Comparison of ENCODE assay signal across 8 cellular contexts in the genomic region with DNA sequence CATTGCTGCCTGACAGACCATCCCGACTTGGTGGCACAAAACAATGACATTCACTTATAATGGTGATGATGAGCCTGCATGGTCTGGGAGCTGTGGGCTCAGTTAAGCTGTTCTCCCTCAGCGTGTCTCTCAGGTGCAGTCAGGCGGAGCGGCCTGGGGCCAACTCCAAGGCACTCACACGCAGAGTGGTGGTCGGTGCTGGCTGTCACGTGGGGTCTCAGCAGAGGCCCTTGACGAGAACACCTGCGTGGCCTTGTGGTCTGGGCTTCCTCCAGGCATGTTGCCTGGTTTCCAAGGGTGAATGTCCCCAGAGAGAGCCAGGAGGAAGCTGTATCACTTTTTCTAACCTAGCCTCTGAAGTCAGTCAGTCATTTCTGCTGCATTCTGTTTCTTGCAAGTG. TPM values are rescaled to one million over a fixed set of nuclear protein-coding genes. Genes with fewer than 3 reads are reported as not detected.
DNase-seq lines count a peak whose midpoint lies in the region; ATAC-seq, FAIRE-seq and TF ChIP-seq lines count a peak whose summit lies in the region.

No MANE protein-coding gene starts in this region.

- peak overlapping the region; percentile 2 for H3K4ac ChIP-seq in H1 (replicated peaks; ENCODE audit: insufficient read length, low read depth, low read length)

- H3K79me2 ChIP-seq in H1 (ENCODE audit: control insufficient read depth in 1 of 2, insufficient read depth in 2 of 2, low read length in 2 of 2) = no peaks in the 10 kb centered on the region

- ATAC-seq in GM19463 (IDR thresholded peaks at IDR 0.05; ENCODE audit: unreplicated experiment) = peak; percentile 75
- peak; percentile 66 for ATAC-seq in HG03280 (IDR thresholded peaks at IDR 0.05; ENCODE audit: unreplicated experiment)
- no peak for ATAC-seq in GM18520 (IDR thresholded peaks at IDR 0.05; ENCODE audit: unreplicated experiment)

- TF ChIP-seq CTCF in H1 (IDR thresholded peaks at IDR 0.05; ENCODE audit: control extremely low read depth in 1 of 3, insufficient read depth in 1 of 3, low read depth in 1 of 3, low read length in 3 of 3) = no peak
- no peak for TF ChIP-seq CTCF in coronary artery (IDR thresholded peaks at IDR 0.05)

- no peak overlapping the region; the same call in 1 of the 2 replicates for H4K8ac ChIP-seq in H1 (ENCODE audit: extremely low read depth, insufficient read depth, low read length)

- H3K56ac ChIP-seq in H1 (replicated peaks; ENCODE audit: insufficient read length, low read depth, low read length) = no peak overlapping the region

- H4K20me1 ChIP-seq in H1 (replicated peaks in 1 of 2; ENCODE audit: control insufficient read depth in 1 of 2, insufficient read depth in 2 of 2, low read length in 2 of 2) = no peaks in the 10 kb centered on the region

- H3K36me3 ChIP-seq in H1 (ENCODE audit: control insufficient read depth in 2 of 4, insufficient read depth in 4 of 4, low read length in 3 of 4) = peaks cover 0 to under 1% (median 0%) of the 10 kb centered on the region in 4 experiments; a peak in 1 of 8 replicates

- no peak overlapping the region for H2BK12ac ChIP-seq in H1 (ENCODE audit: low read depth, low read length)

- no peak overlapping the region for H2BK120ac ChIP-seq in H1 (replicated peaks; ENCODE audit: low read depth, low read length)

- H3K4me3 ChIP-seq in H1 (ENCODE audit: extremely low read depth in 1 of 4, insufficient read depth in 2 of 4, low read depth in 3 of 4, low read length in 4 of 4) (no peak overlapping the region), coronary artery (no peak overlapping the region)

- TF ChIP-seq RAD21 in H1 (IDR thresholded peaks at IDR 0.05 in 1 of 2, conservative IDR thresholded peaks at IDR 0.05 in 1 of 2; ENCODE audit: low read depth in 2 of 2, low read length in 2 of 2) = no peak

- POLR2A ChIA-PET in H1 (lab: Charles Lee; ENCODE audit: partially characterized antibody) = interaction anchor here (0.6 to 2.6 kb wide), 5 partner anchors 11 to 236 kb away, joined by 4 to 23 read pairs (median 7); a partner anchor contains a TSS

- no peak overlapping the region for H3K18ac ChIP-seq in H1 (ENCODE audit: extremely low read depth, low read length)

- no peaks in the 10 kb centered on the region for H3K9me3 ChIP-seq in H1 (ENCODE audit: insufficient read depth in 2 of 2, low read depth in 1 of 2, low read length in 1 of 2)

- 0 out of 2 replicates have a peak overlapping the region, but pooled peaks have one; percentile 28 for H2AK5ac ChIP-seq in H1 (ENCODE audit: low read depth, low read length)

- H3K23me2 ChIP-seq in H1 (ENCODE audit: low read depth, low read length) = no peaks in the 10 kb centered on the region

- no peak overlapping the region for H3K14ac ChIP-seq in H1 (ENCODE audit: insufficient read length)

- no peak overlapping the region for H3K23ac ChIP-seq in H1 (ENCODE audit: insufficient read length)

- H2BK15ac ChIP-seq in H1 (ENCODE audit: low read length) = no peak overlapping the region

- no peak overlapping the region for H3K9ac ChIP-seq in H1 (replicated peaks in 1 of 4; ENCODE audit: extremely low read depth in 1 of 4, low read depth in 3 of 4, low read length in 3 of 4)

- H4K5ac ChIP-seq in H1 (ENCODE audit: insufficient read length, low read depth, low read length) = no peak overlapping the region

- no peak overlapping the region for H3K27ac ChIP-seq in H1 (ENCODE audit: low read depth, low read length)
- H3K27ac ChIP-seq in coronary artery = no peak overlapping the region

- H3K4me1 ChIP-seq in H1 (replicated peaks in 1 of 4; ENCODE audit: control insufficient read depth in 3 of 4, insufficient read depth in 4 of 4, low read length in 3 of 4) = peaks cover 0 to 7% (median 4%) of the 10 kb centered on the region in 4 experiments

- no peak overlapping the region for H4K91ac ChIP-seq in H1 (replicated peaks; ENCODE audit: insufficient read length, low read length)

- no peaks in the 10 kb centered on the region for H3K79me1 ChIP-seq in H1 (ENCODE audit: low read depth, low read length)

- no peaks in the 10 kb centered on the region for H3K27me3 ChIP-seq in H1 (replicated peaks in 1 of 4; ENCODE audit: control insufficient read depth in 3 of 4, extremely low read depth in 1 of 4, insufficient read depth in 3 of 4, low read length in 3 of 4)

- no peak for TF ChIP-seq EP300 in H1 (IDR thresholded peaks at IDR 0.05; ENCODE audit: borderline replicate concordance in 1 of 2, low read depth in 2 of 2, low read length in 2 of 2)

- WGBS in H1 (ENCODE audit: extremely low coverage in 1 of 2, insufficient coverage in 1 of 2, insufficient read length in 1 of 2, insufficient replicate concordance in 2 of 2, low coverage in 1 of 2, low lambda C conversion rate in 2 of 2, missing lambda C conversion rate in 1 of 2), 2 experiments = 91% methylated on average over 9 of the region's 9 CpGs; no CpG with 5 or more reads in 1 of the 2 experiments

- no peak overlapping the region for H2BK20ac ChIP-seq in H1 (ENCODE audit: low read length)

- CTCF ChIA-PET in H1 (lab: Charles Lee; ENCODE audit: partially characterized antibody) = interaction anchor here (0.8 to 12.5 kb wide), 54 partner anchors 8 to 260 kb away, joined by 3 to 218 read pairs (median 4); a partner anchor contains a TSS

- peak overlapping the region; percentile 82 for H2BK5ac ChIP-seq in H1 (ENCODE audit: low read depth, low read length)

- FAIRE-seq in H1 (lab: Jason Lieb, UNC) = no peak

- DNase-seq in DMS79 (lab: John Stamatoyannopoulos, UW) (peak; percentile 81), H1 (ENCODE audit: low read depth in 1 of 2, low spot score in 2 of 2) (no peak), coronary artery (ENCODE audit: low spot score) (no peak), HT-29 (ENCODE audit: low spot score) (no peak), AG20443 (ENCODE audit: low spot score) (no peak)

- no peak overlapping the region for H3K4me2 ChIP-seq in H1 (ENCODE audit: insufficient read depth in 1 of 2, low read depth in 2 of 2, low read length in 2 of 2)

- no peak for TF ChIP-seq POLR2A in H1 (IDR thresholded peaks at IDR 0.05; ENCODE audit: control extremely low read depth in 1 of 2, low read depth in 2 of 2, low read length in 2 of 2)

- H2AFZ ChIP-seq in H1 (ENCODE audit: low read length) = no peak overlapping the region

TF ChIP-seq in H1, 55 proteins besides CTCF, POLR2A, EP300 and RAD21:
- TF ChIP-seq SP1 (IDR thresholded peaks at IDR 0.05; ENCODE audit: low read depth, low read length) = no peak

RNA-seq across cellular contexts. Expression of a gene that starts 29.8 kb away (rescaled TPM):
- 33.0 and 36.1 TPM in 2 replicates for total RNA-seq in H1 (2021; fragmentation: NEBNext Ultra II Directional; extraction: Animal tissue kit (Norgen Biotek cat#: 25700))
- polyA plus RNA-seq in H1 (2011; rRNA removed) = 17.6 and 23.2 TPM in 2 replicates
- 33.4 TPM for polyA plus RNA-seq in H1 (2011; cell fraction: cytosol; rRNA removed)
- polyA plus RNA-seq in H1 (2011; cell fraction: nucleus; rRNA removed) = 36.4 TPM
- polyA plus RNA-seq in H1 (2012, experiment 1 of 2) = 21.9 to 31.6 TPM (median 26.4 TPM) in 4 replicates
- polyA plus RNA-seq in H1 (2012, experiment 2 of 2) = 10.4 TPM
- polyA plus RNA-seq in H1 (2013, experiment 1 of 2) = 18.3 TPM
- polyA plus RNA-seq in H1 (2013, experiment 2 of 2) = 18.4 TPM
- 65.7 and 72.1 TPM in 2 replicates for polyA minus RNA-seq in H1 (2011; rRNA and poly(A)+ RNA removed)
- polyA minus RNA-seq in H1 (2011; cell fraction: cytosol; rRNA and poly(A)+ RNA removed) = 23.5 TPM
- 48.2 TPM for polyA minus RNA-seq in H1 (2011; cell fraction: nucleus; rRNA and poly(A)+ RNA removed)
- 26.2 and 29.7 TPM in 2 replicates for total RNA-seq in HT-29 (2014; rRNA removed; shearing (Covaris generic))
